ENCODE assay signal across 13 cellular contexts in genomic region chr19:30153326-30154210, GRCh38.
DNase-seq lines count a peak whose midpoint lies in the region; ATAC-seq, FAIRE-seq and TF ChIP-seq lines count a peak whose summit lies in the region.
"Had no signal": no experiment of that assay in that cellular context is flagged by ENCODE, and none has a peak within 500 bp of the region (broad histone marks: within the 10 kb centered on the region; RNA-seq: fewer than 3 reads in every experiment).

No MANE protein-coding gene starts in this region.

- H3K4me3 ChIP-seq in Karpas-422 (ENCODE audit: low read length), result peak overlapping the region; percentile 37
- H3K4me3 ChIP-seq: testis had no signal

- FAIRE-seq in GM12892 (lab: Jason Lieb, UNC), result peak; percentile 50

- no peak overlapping the region for H3K4me3 Mint-ChIP-seq in HFFc6
- H3K4me3 Mint-ChIP-seq in progenitor cell of endocrine pancreas (ENCODE audit: low read depth), result no peak overlapping the region
- no peak overlapping the region for H3K4me3 Mint-ChIP-seq in T-helper 2 cell treated with Interferon-gamma antibody and Interleukin-4, amounts not matched to agents 5 μg/mL and 100 μg/mL, for 36 hours

- H3K4me1 Mint-ChIP-seq in HFFc6 (ENCODE audit: low read depth), result no peaks in the 10 kb centered on the region
- no peaks in the 10 kb centered on the region for H3K4me1 Mint-ChIP-seq in progenitor cell of endocrine pancreas (ENCODE audit: low read depth)
- H3K4me1 Mint-ChIP-seq in T-helper 2 cell treated with Interferon-gamma antibody and Interleukin-4, amounts not matched to agents 5 μg/mL and 100 μg/mL, for 36 hours (ENCODE audit: low read depth), result peaks cover 2% of the 10 kb centered on the region

- H3K27ac Mint-ChIP-seq in HFFc6 (no peak overlapping the region), progenitor cell of endocrine pancreas (no peak overlapping the region)
- H3K27ac Mint-ChIP-seq in T-helper 2 cell treated with Interferon-gamma antibody and Interleukin-4, amounts not matched to agents 5 μg/mL and 100 μg/mL, for 36 hours, result no peak overlapping the region

- H3K79me2 ChIP-seq in Karpas-422 (ENCODE audit: low read length), result no peaks in the 10 kb centered on the region

- peak overlapping the region; percentile 53; the same call in 1 of the 2 replicates for H2AFZ ChIP-seq in Karpas-422 (ENCODE audit: low read length)

- ATAC-seq in GM19328 (IDR thresholded peaks at IDR 0.05; ENCODE audit: unreplicated experiment) (peak; percentile 70), HG02840 (IDR thresholded peaks at IDR 0.05; ENCODE audit: low FRiP score, unreplicated experiment) (peak; percentile 75)
- ATAC-seq: foreskin keratinocyte had no signal

- no peak for TF ChIP-seq CTCF in HFFc6 (IDR thresholded peaks at IDR 0.05)
- no peak for TF ChIP-seq CTCF in progenitor cell of endocrine pancreas (IDR thresholded peaks at IDR 0.05; ENCODE audit: unreplicated experiment)

- no peaks in the 10 kb centered on the region for H3K9me2 ChIP-seq in Karpas-422 (replicated peaks; ENCODE audit: insufficient read depth, low read length)

- peaks cover 29% of the 10 kb centered on the region for H3K9me3 Mint-ChIP-seq in HFFc6
- no peaks in the 10 kb centered on the region for H3K9me3 Mint-ChIP-seq in progenitor cell of endocrine pancreas (ENCODE audit: low read depth)
- H3K9me3 Mint-ChIP-seq in T-helper 2 cell treated with Interferon-gamma antibody and Interleukin-4, amounts not matched to agents 5 μg/mL and 100 μg/mL, for 36 hours, result no peaks in the 10 kb centered on the region

- no peak for TF ChIP-seq POLR2A in GM12892 (IDR thresholded peaks at IDR 0.05; ENCODE audit: low read depth, low read length)

- peak overlapping the region; percentile 64 for H3K9ac ChIP-seq in Karpas-422 (ENCODE audit: low read length)

- peak overlapping the region; percentile 92 for H3K27ac ChIP-seq in Karpas-422 (ENCODE audit: low read length)
- H3K27ac ChIP-seq: foreskin keratinocyte, testis had no signal

- peak overlapping the region; percentile 67 for H3K4me2 ChIP-seq in Karpas-422 (ENCODE audit: low read depth, low read length, poor library complexity, severe bottlenecking)

- no peaks in the 10 kb centered on the region for H3K9me3 ChIP-seq in Karpas-422 (ENCODE audit: low read length)
- H3K9me3 ChIP-seq: testis had no signal

- H3K4me1 ChIP-seq in Karpas-422 (ENCODE audit: low read length), result peaks cover 80% of the 10 kb centered on the region
- H3K4me1 ChIP-seq: foreskin keratinocyte had no signal

- DNase-seq in GM12892 (ENCODE audit: insufficient read length), result peak; percentile 49
- DNase-seq in Karpas-422, result peak; percentile 84
- no peak for DNase-seq in HFFc6
- no peak for DNase-seq in progenitor cell of endocrine pancreas (ENCODE audit: low spot score, unreplicated experiment)
- DNase-seq in T-helper 2 cell treated with Interferon-gamma antibody and Interleukin-4, amounts not matched to agents 5 μg/mL and 100 μg/mL, for 36 hours (ENCODE audit: low spot score), result no peak
- no peak for DNase-seq in effector CD8-positive, alpha-beta T cell (lab: John Stamatoyannopoulos, UW)
- DNase-seq: activated effector memory CD4-positive, alpha-beta T cell treated with Interleukin-2 at 50 U/mL for 16 hours; foreskin keratinocyte; NCI-H1105 treated with DMSO at 0.1 percent for 48 hours; stimulated activated CD4-positive, alpha-beta T cell treated with anti-CD3 and anti-CD28 coated beads, Interleukin-2, amount 100 ng/mL, for 48 hours; testis had no signal

- no peaks in the 10 kb centered on the region for H3K27me3 ChIP-seq in Karpas-422 (ENCODE audit: low read length)
- H3K27me3 ChIP-seq: foreskin keratinocyte, testis had no signal

- no peaks in the 10 kb centered on the region for H4K20me1 ChIP-seq in Karpas-422 (ENCODE audit: insufficient read depth, low read depth, low read length)

- H3K27me3 Mint-ChIP-seq in HFFc6 (ENCODE audit: insufficient read depth) (peaks cover 2% of the 10 kb centered on the region; the same call in 1 of the 2 replicates), progenitor cell of endocrine pancreas (peaks cover 8% of the 10 kb centered on the region)
- peaks cover 6% of the 10 kb centered on the region for H3K27me3 Mint-ChIP-seq in T-helper 2 cell treated with Interferon-gamma antibody and Interleukin-4, amounts not matched to agents 5 μg/mL and 100 μg/mL, for 36 hours (ENCODE audit: low read depth)

- no peaks in the 10 kb centered on the region for H3K36me3 ChIP-seq in Karpas-422 (ENCODE audit: insufficient read depth, low read length)

- H3K36me3 Mint-ChIP-seq in HFFc6 (ENCODE audit: low read depth) (no peaks in the 10 kb centered on the region; the same call in 1 of the 2 replicates), progenitor cell of endocrine pancreas (ENCODE audit: insufficient read depth) (no peaks in the 10 kb centered on the region)
- H3K36me3 Mint-ChIP-seq in T-helper 2 cell treated with Interferon-gamma antibody and Interleukin-4, amounts not matched to agents 5 μg/mL and 100 μg/mL, for 36 hours (ENCODE audit: low read depth), result no peaks in the 10 kb centered on the region

Comparison
In these comparisons a context has a peak if more than half of its experiments do, and no peak if none do; other contexts are left out.
1. DNase-seq: peak in GM12892 (single experiment) and Karpas-422 (single experiment); none in HFFc6 (single experiment), progenitor cell of endocrine pancreas (single experiment), T-helper 2 cell treated with Interferon-gamma antibody and Interleukin-4, amounts not matched to agents 5 μg/mL and 100 μg/mL, for 36 hours (single experiment) and effector CD8-positive, alpha-beta T cell (single experiment).